3 cellular contexts compared by ENCODE assay signal in the genomic region with DNA sequence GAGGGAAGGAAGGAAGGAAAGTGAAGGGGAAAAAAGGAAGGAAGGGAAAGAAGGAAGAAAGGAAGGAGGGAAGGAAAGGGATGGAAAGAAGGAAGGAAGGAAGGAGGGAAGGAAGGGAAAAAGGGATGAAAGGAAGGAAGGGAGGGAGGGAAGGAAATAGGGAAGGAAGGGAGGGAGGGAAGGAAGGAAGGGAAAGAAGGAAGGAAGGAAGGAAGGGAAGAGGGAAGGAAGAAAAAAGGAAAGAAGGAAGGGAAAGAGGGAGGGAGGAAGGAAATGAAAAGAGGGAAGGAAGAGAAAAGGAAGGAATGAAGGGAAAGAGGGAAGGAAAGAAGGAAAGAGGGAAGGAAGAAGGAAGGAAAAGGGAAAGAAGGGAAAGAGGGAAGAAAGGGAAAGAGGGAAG.
TF ChIP-seq lines count a peak whose summit lies in the region.

No MANE protein-coding gene starts in this region.

TF ChIP-seq in HepG2, 621 proteins besides CTCF, POLR2A, EP300 and RAD21 (continued from another document):
- no peak for TF ChIP-seq MEIS2 (CRISPR knock-in tag; IDR thresholded peaks at IDR 0.05)
- no peak for TF ChIP-seq ZNF841 (CRISPR knock-in tag; IDR thresholded peaks at IDR 0.05; ENCODE audit: borderline replicate concordance)
- TF ChIP-seq, protein P1, sequence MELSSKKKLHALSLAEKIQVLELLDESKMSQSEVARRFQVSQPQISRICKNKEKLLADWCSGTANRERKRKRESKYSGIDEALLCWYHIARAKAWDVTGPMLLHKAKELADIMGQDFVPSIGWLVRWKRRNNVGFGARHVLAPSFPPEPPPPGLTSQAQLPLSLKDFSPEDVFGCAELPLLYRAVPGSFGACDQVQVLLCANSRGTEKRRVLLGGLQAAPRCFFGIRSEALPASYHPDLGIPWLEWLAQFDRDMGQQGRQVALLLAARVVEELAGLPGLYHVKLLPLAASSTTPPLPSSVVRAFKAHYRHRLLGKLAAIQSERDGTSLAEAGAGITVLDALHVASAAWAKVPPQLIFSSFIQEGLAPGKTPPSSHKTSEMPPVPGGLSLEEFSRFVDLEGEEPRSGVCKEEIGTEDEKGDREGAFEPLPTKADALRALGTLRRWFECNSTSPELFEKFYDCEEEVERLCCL (CRISPR knock-in tag; IDR thresholded peaks at IDR 0.05; ENCODE audit: borderline replicate concordance): no peak
- TF ChIP-seq JARID2 (CRISPR knock-in tag; IDR thresholded peaks at IDR 0.05; ENCODE audit: insufficient replicate concordance): no peak
- TF ChIP-seq, protein P2, sequence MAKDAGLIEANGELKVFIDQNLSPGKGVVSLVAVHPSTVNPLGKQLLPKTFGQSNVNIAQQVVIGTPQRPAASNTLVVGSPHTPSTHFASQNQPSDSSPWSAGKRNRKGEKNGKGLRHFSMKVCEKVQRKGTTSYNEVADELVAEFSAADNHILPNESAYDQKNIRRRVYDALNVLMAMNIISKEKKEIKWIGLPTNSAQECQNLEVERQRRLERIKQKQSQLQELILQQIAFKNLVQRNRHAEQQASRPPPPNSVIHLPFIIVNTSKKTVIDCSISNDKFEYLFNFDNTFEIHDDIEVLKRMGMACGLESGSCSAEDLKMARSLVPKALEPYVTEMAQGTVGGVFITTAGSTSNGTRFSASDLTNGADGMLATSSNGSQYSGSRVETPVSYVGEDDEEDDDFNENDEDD (CRISPR knock-in tag; IDR thresholded peaks at IDR 0.05; ENCODE audit: borderline replicate concordance): no peak

TF ChIP-seq in HEK293, 187 proteins besides CTCF, POLR2A, EP300 and RAD21 (continued from another document):
- no peak for TF ChIP-seq ZNF10 (tag by site-specific recombination; IDR thresholded peaks at IDR 0.05)

TF ChIP-seq in K562, 482 proteins besides CTCF, POLR2A, EP300 and RAD21:
- TF ChIP-seq, protein P3, sequence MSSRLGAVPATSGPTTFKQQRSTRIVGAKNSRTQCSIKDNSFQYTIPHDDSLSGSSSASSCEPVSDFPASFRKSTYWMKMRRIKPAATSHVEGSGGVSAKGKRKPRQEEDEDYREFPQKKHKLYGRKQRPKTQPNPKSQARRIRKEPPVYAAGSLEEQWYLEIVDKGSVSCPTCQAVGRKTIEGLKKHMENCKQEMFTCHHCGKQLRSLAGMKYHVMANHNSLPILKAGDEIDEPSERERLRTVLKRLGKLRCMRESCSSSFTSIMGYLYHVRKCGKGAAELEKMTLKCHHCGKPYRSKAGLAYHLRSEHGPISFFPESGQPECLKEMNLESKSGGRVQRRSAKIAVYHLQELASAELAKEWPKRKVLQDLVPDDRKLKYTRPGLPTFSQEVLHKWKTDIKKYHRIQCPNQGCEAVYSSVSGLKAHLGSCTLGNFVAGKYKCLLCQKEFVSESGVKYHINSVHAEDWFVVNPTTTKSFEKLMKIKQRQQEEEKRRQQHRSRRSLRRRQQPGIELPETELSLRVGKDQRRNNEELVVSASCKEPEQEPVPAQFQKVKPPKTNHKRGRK (tag; IDR thresholded peaks at IDR 0.05): peak; percentile 64
- no peak for TF ChIP-seq RCOR1 (IDR thresholded peaks at IDR 0.05; ENCODE audit: borderline replicate concordance in 1 of 2, low read depth in 2 of 2, low read length in 2 of 2)
